Comparison of ENCODE assay signal across 20 cellular contexts in genomic region chr10:35017608-35018007, GRCh38.
DNase-seq lines count a peak whose midpoint lies in the region; ATAC-seq lines count a peak whose summit lies in the region.
"Had no signal": no experiment of that assay in that cellular context is flagged by ENCODE, and none has a peak within 500 bp of the region (broad histone marks: within the 10 kb centered on the region; RNA-seq: fewer than 3 reads in every experiment).

No MANE protein-coding gene starts in this region.

- H3K27me3 Mint-ChIP-seq in activated CD4-positive, alpha-beta memory T cell treated with anti-CD3 and anti-CD28 coated beads for 36 hours, result no peaks in the 10 kb centered on the region
- H3K27me3 Mint-ChIP-seq in activated CD4-positive, alpha-beta memory T cell treated with anti-CD3 and anti-CD28 coated beads, Interleukin-2, amount 10 ng/mL, durations not matched to agents 7 days and 5 days, result no peaks in the 10 kb centered on the region
- H3K27me3 Mint-ChIP-seq in activated T-helper 2 cell treated with anti-CD3 and anti-CD28 coated beads, Interferon-gamma antibody, Interleukin-2, Interleukin-4, amounts not matched to agents 10 μg/mL and 5 μg/mL and 100 μg/mL, durations not matched to agents 14 hours and 24 hours and 36 hours (ENCODE audit: low read depth), result no peaks in the 10 kb centered on the region
- H3K27me3 Mint-ChIP-seq: CD8-positive, alpha-beta memory T cell; IgD-negative memory B cell had no signal

- H3K27ac Mint-ChIP-seq in activated CD4-positive, alpha-beta memory T cell treated with anti-CD3 and anti-CD28 coated beads for 36 hours, result no peak overlapping the region
- H3K27ac Mint-ChIP-seq in activated CD4-positive, alpha-beta memory T cell treated with anti-CD3 and anti-CD28 coated beads, Interleukin-2, amount 10 ng/mL, durations not matched to agents 7 days and 5 days, result no peak overlapping the region
- H3K27ac Mint-ChIP-seq in activated naive CD4-positive, alpha-beta T cell treated with anti-CD3 and anti-CD28 coated beads, Interleukin-2, amount 50 U/mL, for 72 hours, result peak overlapping the region; percentile 32 to 86
- H3K27ac Mint-ChIP-seq in activated T-helper 2 cell treated with anti-CD3 and anti-CD28 coated beads, Interferon-gamma antibody, Interleukin-2, Interleukin-4, amounts not matched to agents 10 μg/mL and 5 μg/mL and 100 μg/mL, durations not matched to agents 14 hours and 24 hours and 36 hours, result peak overlapping the region; percentile 58
- H3K27ac Mint-ChIP-seq: IgD-negative memory B cell had no signal

- POLR2A ChIA-PET in activated CD4-positive, alpha-beta memory T cell treated with anti-CD3 and anti-CD28 coated beads for 36 hours (lab: Charles Lee), result interaction anchor here (0.6 kb wide), 1 partner anchor 178 kb away, joined by 3 read pairs; no protein-coding TSS in a partner anchor
- POLR2A ChIA-PET in activated CD4-positive, alpha-beta memory T cell treated with anti-CD3 and anti-CD28 coated beads, Interleukin-2, amount 10 ng/mL, durations not matched to agents 7 days and 5 days (lab: Charles Lee), result interaction anchor here (1.0 kb wide), 1 partner anchor 9 kb away, joined by 5 read pairs; no protein-coding TSS in a partner anchor

- no peak overlapping the region for H3K4me3 Mint-ChIP-seq in activated CD4-positive, alpha-beta memory T cell treated with anti-CD3 and anti-CD28 coated beads for 36 hours
- H3K4me3 Mint-ChIP-seq in activated CD4-positive, alpha-beta memory T cell treated with anti-CD3 and anti-CD28 coated beads, Interleukin-2, amount 10 ng/mL, durations not matched to agents 7 days and 5 days, result no peak overlapping the region
- no peak overlapping the region for H3K4me3 Mint-ChIP-seq in activated T-helper 2 cell treated with anti-CD3 and anti-CD28 coated beads, Interferon-gamma antibody, Interleukin-2, Interleukin-4, amounts not matched to agents 10 μg/mL and 5 μg/mL and 100 μg/mL, durations not matched to agents 14 hours and 24 hours and 36 hours (ENCODE audit: low read depth)
- H3K4me3 Mint-ChIP-seq: IgD-negative memory B cell had no signal

- H3K36me3 Mint-ChIP-seq in activated CD4-positive, alpha-beta memory T cell treated with anti-CD3 and anti-CD28 coated beads for 36 hours, result peaks cover 15% of the 10 kb centered on the region
- H3K36me3 Mint-ChIP-seq in activated CD4-positive, alpha-beta memory T cell treated with anti-CD3 and anti-CD28 coated beads, Interleukin-2, amount 10 ng/mL, durations not matched to agents 7 days and 5 days (ENCODE audit: low read depth), result peaks cover 23% of the 10 kb centered on the region
- peaks cover 4 to 16% of the 10 kb centered on the region in 2 donors for H3K36me3 Mint-ChIP-seq in activated naive CD4-positive, alpha-beta T cell treated with anti-CD3 and anti-CD28 coated beads, Interleukin-2, amount 50 U/mL, for 72 hours
- H3K36me3 Mint-ChIP-seq in activated T-helper 2 cell treated with anti-CD3 and anti-CD28 coated beads, Interferon-gamma antibody, Interleukin-2, Interleukin-4, amounts not matched to agents 10 μg/mL and 5 μg/mL and 100 μg/mL, durations not matched to agents 14 hours and 24 hours and 36 hours (ENCODE audit: low read depth), result peaks cover 43% of the 10 kb centered on the region

- no peaks in the 10 kb centered on the region for H3K9me3 Mint-ChIP-seq in activated CD4-positive, alpha-beta memory T cell treated with anti-CD3 and anti-CD28 coated beads for 36 hours
- H3K9me3 Mint-ChIP-seq in activated CD4-positive, alpha-beta memory T cell treated with anti-CD3 and anti-CD28 coated beads, Interleukin-2, amount 10 ng/mL, durations not matched to agents 7 days and 5 days, result no peaks in the 10 kb centered on the region
- no peaks in the 10 kb centered on the region for H3K9me3 Mint-ChIP-seq in activated naive CD4-positive, alpha-beta T cell treated with anti-CD3 and anti-CD28 coated beads, Interleukin-2, amount 50 U/mL, for 72 hours
- H3K9me3 Mint-ChIP-seq in activated T-helper 2 cell treated with anti-CD3 and anti-CD28 coated beads, Interferon-gamma antibody, Interleukin-2, Interleukin-4, amounts not matched to agents 10 μg/mL and 5 μg/mL and 100 μg/mL, durations not matched to agents 14 hours and 24 hours and 36 hours, result no peaks in the 10 kb centered on the region
- H3K9me3 Mint-ChIP-seq: CD8-positive, alpha-beta memory T cell; IgD-negative memory B cell had no signal

- ATAC-seq in activated naive CD4-positive, alpha-beta T cell treated with anti-CD3 and anti-CD28 coated beads, Interleukin-2, amount 50 U/mL, for 72 hours, result peak; percentile 67 to 96
- ATAC-seq: A549, HCT116 had no signal

- intact Hi-C loops in activated CD4-positive, alpha-beta memory T cell treated with anti-CD3 and anti-CD28 coated beads for 36 hours (cut with micrococcal nuclease), result no loop called here
- intact Hi-C loops in activated T-helper 2 cell treated with anti-CD3 and anti-CD28 coated beads, Interferon-gamma antibody, Interleukin-2, Interleukin-4, amounts not matched to agents 10 μg/mL and 5 μg/mL and 100 μg/mL, durations not matched to agents 14 hours and 24 hours and 36 hours (cut with micrococcal nuclease), result no loop called here

- peaks cover 16% of the 10 kb centered on the region for H3K4me1 Mint-ChIP-seq in activated CD4-positive, alpha-beta memory T cell treated with anti-CD3 and anti-CD28 coated beads for 36 hours (ENCODE audit: low read depth)
- H3K4me1 Mint-ChIP-seq in activated CD4-positive, alpha-beta memory T cell treated with anti-CD3 and anti-CD28 coated beads, Interleukin-2, amount 10 ng/mL, durations not matched to agents 7 days and 5 days, result peaks cover 15% of the 10 kb centered on the region
- H3K4me1 Mint-ChIP-seq in activated T-helper 2 cell treated with anti-CD3 and anti-CD28 coated beads, Interferon-gamma antibody, Interleukin-2, Interleukin-4, amounts not matched to agents 10 μg/mL and 5 μg/mL and 100 μg/mL, durations not matched to agents 14 hours and 24 hours and 36 hours (ENCODE audit: low read depth), result peaks cover 16% of the 10 kb centered on the region
- H3K4me1 Mint-ChIP-seq: IgD-negative memory B cell had no signal

- CTCF ChIA-PET in activated CD4-positive, alpha-beta memory T cell treated with anti-CD3 and anti-CD28 coated beads for 36 hours (lab: Charles Lee), result interaction anchor here (1.3 kb wide), 1 partner anchor 23 kb away, joined by 6 read pairs; no protein-coding TSS in a partner anchor
- CTCF ChIA-PET in activated CD4-positive, alpha-beta memory T cell treated with anti-CD3 and anti-CD28 coated beads, Interleukin-2, amount 10 ng/mL, durations not matched to agents 7 days and 5 days (lab: Charles Lee), result interaction anchor here (1.0 to 1.7 kb wide), 2 partner anchors 9 to 23 kb away, joined by 5 to 8 read pairs; no protein-coding TSS in a partner anchor

- peak; percentile 17 for DNase-seq in activated CD4-positive, alpha-beta memory T cell treated with anti-CD3 and anti-CD28 coated beads for 36 hours
- DNase-seq in activated CD4-positive, alpha-beta memory T cell treated with anti-CD3 and anti-CD28 coated beads, Interleukin-2, amount 10 ng/mL, durations not matched to agents 7 days and 5 days, result no peak
- peak in 1 of 2 donors; percentile 18 for DNase-seq in activated naive CD4-positive, alpha-beta T cell treated with anti-CD3 and anti-CD28 coated beads, Interleukin-2, amount 50 U/mL, for 72 hours (ENCODE audit: low spot score in 2 of 2)
- no peak for DNase-seq in activated naive CD4-positive, alpha-beta T cell treated with Interleukin-2 at 50 U/mL for 16 hours
- no peak for DNase-seq in activated T-helper 2 cell treated with anti-CD3 and anti-CD28 coated beads, Interferon-gamma antibody, Interleukin-2, Interleukin-4, amounts not matched to agents 10 μg/mL and 5 μg/mL and 100 μg/mL, durations not matched to agents 14 hours and 24 hours and 36 hours (ENCODE audit: low spot score)
- DNase-seq in T1000 (lab: John Stamatoyannopoulos, UW), result no peak
- DNase-seq in NCI-H1048 (lab: John Stamatoyannopoulos, UW), result no peak
- DNase-seq: CD8-positive, alpha-beta memory T cell; DMS53; EL; GOT3; Karpas-422; NCI-H1436; NCI-H1930; NCI-H226; NCI-H524; RPMI8226 had no signal

Comparison
In these comparisons a context has a peak if more than half of its experiments do, and no peak if none do; other contexts are left out.
1. H3K27ac Mint-ChIP-seq: peak in activated naive CD4-positive, alpha-beta T cell treated with anti-CD3 and anti-CD28 coated beads, Interleukin-2, amount 50 U/mL, for 72 hours (2 of 2) and activated T-helper 2 cell treated with anti-CD3 and anti-CD28 coated beads, Interferon-gamma antibody, Interleukin-2, Interleukin-4, amounts not matched to agents 10 μg/mL and 5 μg/mL and 100 μg/mL, durations not matched to agents 14 hours and 24 hours and 36 hours (single experiment); none in activated CD4-positive, alpha-beta memory T cell treated with anti-CD3 and anti-CD28 coated beads for 36 hours (single experiment) and activated CD4-positive, alpha-beta memory T cell treated with anti-CD3 and anti-CD28 coated beads, Interleukin-2, amount 10 ng/mL, durations not matched to agents 7 days and 5 days (single experiment).